ENCODE assay signal across 8 cellular contexts in genomic region chrX:27336466-27337091, GRCh38.
DNase-seq lines count a peak whose midpoint lies in the region; ATAC-seq, FAIRE-seq and TF ChIP-seq lines count a peak whose summit lies in the region.

No MANE protein-coding gene starts in this region.

- no peaks in the 10 kb centered on the region for H3K9me3 ChIP-seq in CD4-positive, alpha-beta T cell (ENCODE audit: control insufficient read depth, low read length)
- no peaks in the 10 kb centered on the region for H3K9me3 ChIP-seq in WERI-Rb-1 (ENCODE audit: severe bottlenecking)
- H3K9me3 ChIP-seq in pancreas, result no peaks in the 10 kb centered on the region

- FAIRE-seq in pancreas (lab: Jason Lieb, UNC), result peak; percentile 32

- DNase-seq in CD4-positive, alpha-beta T cell, result peak in 3 of 10 experiments; percentile 8 to 17 (median 13)
- DNase-seq in MV-4-11 (lab: John Stamatoyannopoulos, UW) (peak; percentile 17), WERI-Rb-1 (peak; percentile 53), epithelial cell of proximal tubule (ENCODE audit: low read depth) (no peak), pancreas (peak in 5 of 6 donors; percentile 1 to 76 (median 24))
- DNase-seq in NK-92 treated with Interleukin-12 subunit alpha and Interleukin-12 subunit beta, amount 100 ng/mL, for 24 hours (lab: John Stamatoyannopoulos, UW), result no peak
- DNase-seq in activated CD4-positive, CD25-positive, alpha-beta regulatory T cell (lab: John Stamatoyannopoulos, UW), result no peak

- CTCF ChIA-PET in CD4-positive, alpha-beta T cell (lab: Charles Lee), result no interaction called here

- no peak overlapping the region for H3K27ac Mint-ChIP-seq in CD4-positive, alpha-beta T cell

- H3K36me3 ChIP-seq in WERI-Rb-1 (no peaks in the 10 kb centered on the region), pancreas (no peaks in the 10 kb centered on the region)

- no peaks in the 10 kb centered on the region for H3K27me3 Mint-ChIP-seq in CD4-positive, alpha-beta T cell

- H3K4me3 ChIP-seq in WERI-Rb-1 (ENCODE audit: low read depth, low read length) (no peak overlapping the region), epithelial cell of proximal tubule (ENCODE audit: low read depth, low read length) (no peak overlapping the region), pancreas (no peak overlapping the region)

- WGBS in pancreas, 2 donors, result 13 to 15% methylated on average over 9 of the region's 9 CpGs

- no peak for ATAC-seq in CD4-positive, alpha-beta T cell (ENCODE audit: poor library complexity)
- peak; percentile 56 for ATAC-seq in GM18907 (IDR thresholded peaks at IDR 0.05; ENCODE audit: unreplicated experiment)
- peak in 3 of 4 donors; percentile 41 to 67 (median 65) for ATAC-seq in pancreas

- no peaks in the 10 kb centered on the region for H3K27me3 ChIP-seq in CD4-positive, alpha-beta T cell (ENCODE audit: control insufficient read depth, insufficient read depth, low read length)
- H3K27me3 ChIP-seq in WERI-Rb-1 (ENCODE audit: insufficient read depth, low read depth, severe bottlenecking), result no peaks in the 10 kb centered on the region
- peaks cover 0 to 22% (median 2%) of the 10 kb centered on the region in 4 donors for H3K27me3 ChIP-seq in pancreas

- no peaks in the 10 kb centered on the region for H3K4me1 ChIP-seq in pancreas

- POLR2A ChIA-PET in CD4-positive, alpha-beta T cell (lab: Charles Lee), result no interaction called here

- no peak overlapping the region for H3K27ac ChIP-seq in CD4-positive, alpha-beta T cell (ENCODE audit: low read depth, low read length)
- no peak overlapping the region for H3K27ac ChIP-seq in WERI-Rb-1
- H3K27ac ChIP-seq in pancreas, result no peak overlapping the region

- TF ChIP-seq CTCF in CD4-positive, alpha-beta T cell (IDR thresholded peaks at IDR 0.05), result peak; percentile 42
- TF ChIP-seq CTCF in WERI-Rb-1 (IDR thresholded peaks at IDR 0.05; ENCODE audit: low read depth, low read length) (peak; percentile 85), epithelial cell of proximal tubule (conservative IDR thresholded peaks at IDR 0.05; ENCODE audit: low read depth, low read length) (peak; percentile 75), pancreas (IDR thresholded peaks at IDR 0.05) (peak; percentile 66 to 77 (median 67))

- H3K4me3 Mint-ChIP-seq in CD4-positive, alpha-beta T cell, result no peak overlapping the region

- H3K4me1 Mint-ChIP-seq in CD4-positive, alpha-beta T cell (ENCODE audit: low read depth), result no peaks in the 10 kb centered on the region

- intact Hi-C loops in CD4-positive, alpha-beta T cell (cut with DNase I, micrococcal nuclease), result no loop called here
- intact Hi-C loops in pancreas (cut with DNase I), result no loop called here

- H3K9me3 Mint-ChIP-seq in CD4-positive, alpha-beta T cell, result no peaks in the 10 kb centered on the region

- H3K36me3 Mint-ChIP-seq in CD4-positive, alpha-beta T cell (ENCODE audit: low read depth), result no peaks in the 10 kb centered on the region

Comparison
In these comparisons a context has a peak if more than half of its experiments do, and no peak if none do; other contexts are left out.
1. DNase-seq: peak in MV-4-11 (single experiment), WERI-Rb-1 (single experiment) and pancreas (5 of 6); none in epithelial cell of proximal tubule (single experiment), NK-92 treated with Interleukin-12 subunit alpha and Interleukin-12 subunit beta, amount 100 ng/mL, for 24 hours (single experiment) and activated CD4-positive, CD25-positive, alpha-beta regulatory T cell (0 of 4).
2. Peak in every context shown above with its lines, with median percentiles within 50 percentile points of each other: CTCF ChIP-seq.